ENCODE assay signal across 9 cellular contexts in genomic region chr3:38521391-38521987, GRCh38. TPM values are rescaled to one million over a fixed set of nuclear protein-coding genes. Genes with fewer than 3 reads are reported as not detected.
A peak's percentile ranks its signal among the peaks of the same experiment; 100 is the strongest.
DNase-seq lines count a peak whose midpoint lies in the region; ATAC-seq lines count a peak whose summit lies in the region.
"Had no signal": no experiment of that assay in that cellular context is flagged by ENCODE, and none has a peak within 500 bp of the region (broad histone marks: within the 10 kb centered on the region; RNA-seq: fewer than 3 reads in every experiment).

No MANE protein-coding gene starts in this region.

- H3K4me3 ChIP-seq in effector memory CD4-positive, alpha-beta T cell (ENCODE audit: insufficient read depth, low read depth, low read length, poor library complexity, severe bottlenecking): no peak overlapping the region

- peaks cover 10% of the 10 kb centered on the region for H3K36me3 ChIP-seq in effector memory CD4-positive, alpha-beta T cell (ENCODE audit: control insufficient read depth, insufficient read depth, low read length)

- ATAC-seq in HG03442 (IDR thresholded peaks at IDR 0.05; ENCODE audit: unreplicated experiment) (peak; percentile 61), GM21447 (IDR thresholded peaks at IDR 0.05; ENCODE audit: unreplicated experiment) (no peak)
- ATAC-seq: activated naive CD4-positive, alpha-beta T cell treated with anti-CD3 and anti-CD28 coated beads, Interleukin-2, amount 50 U/mL, for 72 hours had no signal

- DNase-seq in Daoy (ENCODE audit: low read depth) (peak; percentile 60), NCI-H69 (lab: John Stamatoyannopoulos, UW) (peak; percentile 60), medulla oblongata (ENCODE audit: extremely low spot score) (peak; percentile 83)
- peak; percentile 63 to 70 for DNase-seq in activated CD4-positive, alpha-beta T cell treated with anti-CD3 and anti-CD28 coated beads, Interleukin-2, amount 50 U/mL, for 48 hours
- peak in 2 of 3 donors; percentile 29 to 53 for DNase-seq in effector memory CD4-positive, alpha-beta T cell
- DNase-seq in stimulated activated CD8-positive, alpha-beta memory T cell treated with anti-CD3 and anti-CD28 coated beads, Interleukin-2, amount 100 ng/mL, for 48 hours (ENCODE audit: low read depth in 2 of 2): peak; percentile 19 to 30

- no peaks in the 10 kb centered on the region for H3K9me3 ChIP-seq in effector memory CD4-positive, alpha-beta T cell (ENCODE audit: control insufficient read depth, low read length)

- no peaks in the 10 kb centered on the region for H3K27me3 ChIP-seq in effector memory CD4-positive, alpha-beta T cell (replicated peaks; ENCODE audit: control insufficient read depth, insufficient read depth, low read length, poor library complexity, severe bottlenecking)

- no peak overlapping the region for H3K27ac ChIP-seq in effector memory CD4-positive, alpha-beta T cell (ENCODE audit: insufficient read depth, low read length, poor library complexity, severe bottlenecking)

- H3K4me1 ChIP-seq in effector memory CD4-positive, alpha-beta T cell (ENCODE audit: control insufficient read depth, insufficient read depth, low read length, poor library complexity, severe bottlenecking): peaks cover 16% of the 10 kb centered on the region

RNA-seq across cellular contexts. Expression of gene EXOG, which starts 25.3 kb away (rescaled TPM):
- 4.3 and 12.6 TPM in 2 replicates for total RNA-seq in Daoy (2014; rRNA removed; shearing (Covaris generic))

Comparison
In these comparisons a context has a peak if more than half of its experiments do, and no peak if none do; other contexts are left out.
1. DNase-seq: peak in every context shown above with its lines; median percentile 83 in medulla oblongata; 66 in activated CD4-positive, alpha-beta T cell treated with anti-CD3 and anti-CD28 coated beads, Interleukin-2, amount 50 U/mL, for 48 hours; 60 in Daoy; 60 in NCI-H69; 41 in effector memory CD4-positive, alpha-beta T cell; 24 in stimulated activated CD8-positive, alpha-beta memory T cell treated with anti-CD3 and anti-CD28 coated beads, Interleukin-2, amount 100 ng/mL, for 48 hours.